ENCODE assay signal across 1 cellular context in genomic region chr12:95182868-95183415, GRCh38.
TF ChIP-seq lines count a peak whose summit lies in the region.

No MANE protein-coding gene starts in this region.

TF ChIP-seq in K562, 482 proteins besides CTCF, POLR2A, EP300 and RAD21 (continued from another document and continues in another):
- TF ChIP-seq MAZ (CRISPR knock-in tag; conservative IDR thresholded peaks at IDR 0.05 in 1 of 2, IDR thresholded peaks at IDR 0.05 in 1 of 2) = peak in 1 of 2 experiments; percentile 52; a peak in 2 of 4 replicates
- peak; percentile 46; the same call in 1 of the 2 replicates for TF ChIP-seq SMAD4 (CRISPR knock-in tag; conservative IDR thresholded peaks at IDR 0.05)
- TF ChIP-seq TRIM24 (IDR thresholded peaks at IDR 0.05) = 0 out of 4 replicates have a peak, but pooled peaks of 1 of the 2 experiments have one; percentile 21
- TF ChIP-seq SMARCA4 (IDR thresholded peaks at IDR 0.05) = peak; percentile 88
- peak; percentile 96 for TF ChIP-seq MAFG (tag; conservative IDR thresholded peaks at IDR 0.05)
- TF ChIP-seq TBL1XR1 (IDR thresholded peaks at IDR 0.05; ENCODE audit: low read length in 2 of 2) = peak in 1 of 2 experiments; percentile 22; a peak in 1 of 4 replicates
- TF ChIP-seq POLR2H (tag; IDR thresholded peaks at IDR 0.05; ENCODE audit: low read depth) = no peak
- TF ChIP-seq KDM2B (CRISPR knock-in tag; IDR thresholded peaks at IDR 0.05) = 0 out of 2 replicates have a peak, but pooled peaks have one; percentile 34
- no peak for TF ChIP-seq ZNF507 (tag; conservative IDR thresholded peaks at IDR 0.05)
- TF ChIP-seq BACH1 (tag; IDR thresholded peaks at IDR 0.05) = peak; percentile 90
- no peak for TF ChIP-seq CEBPZ (IDR thresholded peaks at IDR 0.05; ENCODE audit: borderline replicate concordance, low read depth, low read length)
- TF ChIP-seq HBP1 (CRISPR knock-in tag; IDR thresholded peaks at IDR 0.05) = 0 out of 2 replicates have a peak, but pooled peaks have one; percentile 39
- TF ChIP-seq DIDO1 (tag; IDR thresholded peaks at IDR 0.05; ENCODE audit: low read depth) = 0 out of 2 replicates have a peak, but pooled peaks have one; percentile 21
- peak; percentile 59 for TF ChIP-seq CXXC5 (CRISPR knock-in tag; IDR thresholded peaks at IDR 0.05)
- no peak for TF ChIP-seq MLLT1 (IDR thresholded peaks at IDR 0.05)
- TF ChIP-seq ZBTB7A (IDR thresholded peaks at IDR 0.05; ENCODE audit: borderline replicate concordance, control insufficient read depth, low read depth, low read length) = no peak
- TF ChIP-seq SIN3A (IDR thresholded peaks at IDR 0.05; ENCODE audit: borderline replicate concordance in 2 of 2, control insufficient read depth in 1 of 2, low read depth in 2 of 2, low read length in 2 of 2) = no peak
- peak in 1 of 2 experiments; percentile 12; a peak in 1 of 4 replicates for TF ChIP-seq HDAC1 (IDR thresholded peaks at IDR 0.05)
- TF ChIP-seq SMARCE1 (IDR thresholded peaks at IDR 0.05) = peak; percentile 85
- no peak for TF ChIP-seq ATF1 (CRISPR knock-in tag; IDR thresholded peaks at IDR 0.05)
- TF ChIP-seq ATF1 (tag; IDR thresholded peaks at IDR 0.05) = peak; percentile 55; the same call in 1 of the 2 replicates
- TF ChIP-seq ZNF609 (CRISPR knock-in tag; IDR thresholded peaks at IDR 0.05; ENCODE audit: borderline replicate concordance) = no peak
- peak; percentile 46; the same call in 1 of the 2 replicates for TF ChIP-seq MEF2D (tag; conservative IDR thresholded peaks at IDR 0.05; ENCODE audit: low read depth)
- TF ChIP-seq NR2C2 (CRISPR knock-in tag; IDR thresholded peaks at IDR 0.05) = no peak
- TF ChIP-seq NR2C2 (tag; IDR thresholded peaks at IDR 0.05) = peak; percentile 33
- peak; percentile 37; the same call in 1 of the 2 replicates for TF ChIP-seq L3MBTL2 (IDR thresholded peaks at IDR 0.05)
- peak; percentile 95 for TF ChIP-seq HMBOX1 (IDR thresholded peaks at IDR 0.05)
- TF ChIP-seq RFX5 (IDR thresholded peaks at IDR 0.05; ENCODE audit: low read depth, low read length) = no peak
- TF ChIP-seq XRCC5 (IDR thresholded peaks at IDR 0.05; ENCODE audit: low read depth, low read length) = no peak
- no peak for TF ChIP-seq ZNF668 (CRISPR knock-in tag; IDR thresholded peaks at IDR 0.05)
- no peak for TF ChIP-seq ILK (tag; IDR thresholded peaks at IDR 0.05; ENCODE audit: borderline replicate concordance, low read depth)
- peak; percentile 84 for TF ChIP-seq JUN (IDR thresholded peaks at IDR 0.05; ENCODE audit: borderline replicate concordance, low read depth, low read length)
- no peak for TF ChIP-seq JUN (CRISPR knock-in tag; IDR thresholded peaks at IDR 0.05; ENCODE audit: borderline replicate concordance)
- peak; percentile 74 for TF ChIP-seq CBFA2T3 (IDR thresholded peaks at IDR 0.05)
- TF ChIP-seq GTF3C2 (IDR thresholded peaks at IDR 0.05; ENCODE audit: borderline replicate concordance, extremely low read depth, insufficient read length) = no peak
- peak; percentile 96 for TF ChIP-seq NFATC3 (IDR thresholded peaks at IDR 0.05)
- TF ChIP-seq MAX (CRISPR knock-in tag; IDR thresholded peaks at IDR 0.05) = peak; percentile 47
- TF ChIP-seq ZNF121 (CRISPR knock-in tag; conservative IDR thresholded peaks at IDR 0.05) = no peak
- peak; percentile 48; the same call in 1 of the 2 replicates for TF ChIP-seq ZNF584 (CRISPR knock-in tag; IDR thresholded peaks at IDR 0.05; ENCODE audit: low read depth)
- no peak for TF ChIP-seq ZNF740 (CRISPR knock-in tag; IDR thresholded peaks at IDR 0.05)
- no peak for TF ChIP-seq ZNF740 (tag; IDR thresholded peaks at IDR 0.05)
- peak; percentile 62 for TF ChIP-seq ZBTB33 (CRISPR knock-in tag; IDR thresholded peaks at IDR 0.05)
- TF ChIP-seq ARHGAP35 (IDR thresholded peaks at IDR 0.05; ENCODE audit: partially characterized antibody) = no peak
- TF ChIP-seq ATF4 (CRISPR knock-in tag; IDR thresholded peaks at IDR 0.05) = 0 out of 2 replicates have a peak, but pooled peaks have one; percentile 26
- peak; percentile 17; the same call in 1 of the 2 replicates for TF ChIP-seq ZNF134 (CRISPR knock-in tag; conservative IDR thresholded peaks at IDR 0.05)
